In the genomic region with DNA sequence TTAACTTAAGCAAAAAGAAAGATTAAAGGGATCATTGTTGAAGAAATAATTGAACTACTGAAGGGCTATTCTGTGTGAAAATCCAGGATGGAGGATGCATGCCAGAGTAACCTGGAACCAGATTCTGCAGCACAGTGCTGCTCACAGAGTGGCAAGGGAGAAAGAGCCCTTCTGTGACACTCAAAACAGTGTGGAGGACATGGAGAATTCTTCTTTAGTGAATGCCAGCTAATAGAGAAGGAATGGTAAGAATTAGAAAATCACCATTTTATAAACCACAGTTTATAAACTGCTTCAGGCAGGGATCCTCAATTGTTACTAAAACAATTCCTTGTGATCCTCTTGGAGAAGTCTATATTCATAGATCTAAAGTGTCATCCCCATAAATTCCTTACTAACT, we compare ENCODE assay signal across 20 cellular contexts.
"Had no signal": no experiment of that assay in that cellular context is flagged by ENCODE, and none has a peak within 500 bp of the region (broad histone marks: within the 10 kb centered on the region; RNA-seq: fewer than 3 reads in every experiment).

No MANE protein-coding gene starts in this region.

- H3K4me1 ChIP-seq: esophagus squamous epithelium, gastrocnemius medialis, heart left ventricle, lower lobe of right lung, parathyroid adenoma, tibial artery, uterus had no signal

- H3K9ac ChIP-seq: parathyroid adenoma had no signal

- H3K4me3 ChIP-seq: esophagus squamous epithelium, gastrocnemius medialis, heart left ventricle, lower lobe of right lung, tibial artery, uterus had no signal

- H3K36me3 ChIP-seq: esophagus squamous epithelium, gastrocnemius medialis, heart left ventricle, lower lobe of right lung, tibial artery, uterus had no signal

- FAIRE-seq: endothelial cell of umbilical vein had no signal

- ATAC-seq: gastrocnemius medialis; heart left ventricle; naive thymus-derived CD8-positive, alpha-beta T cell; stimulated activated naive B cell treated with anti-CD40 and anti-IgM and Interleukin-4, amounts not matched to agents 10 μg/mL and 1 μg/mL and 100 μg/mL, for 72 hours had no signal

- DNase-seq: activated CD4-positive, alpha-beta T cell treated with anti-CD3 and anti-CD28 coated beads, Interleukin-2, amount 10 ng/mL, durations not matched to agents 24 days and 14 days; activated CD4-positive, CD25-positive, alpha-beta regulatory T cell; activated gamma-delta T cell treated with Interleukin-2 at 50 U/mL for 16 hours; activated naive CD8-positive, alpha-beta T cell treated with anti-CD3 and anti-CD28 coated beads for 36 hours; amygdala; cortex of kidney; effector CD4-positive, alpha-beta T cell; esophagus squamous epithelium; gastrocnemius medialis; heart left ventricle; immature natural killer cell; lower lobe of right lung; naive thymus-derived CD8-positive, alpha-beta T cell; stimulated activated CD4-positive, alpha-beta T cell treated with anti-CD3 and anti-CD28 coated beads, Interleukin-4, amount 100 ng/mL, for 1 hour; stimulated activated naive B cell treated with anti-CD40 and anti-IgM and Interleukin-4, amounts not matched to agents 10 μg/mL and 1 μg/mL and 100 μg/mL, for 72 hours; T-helper 2 cell; tibial artery; uterus had no signal

- H2AFZ ChIP-seq: parathyroid adenoma had no signal

- H3K27ac ChIP-seq: esophagus squamous epithelium, gastrocnemius medialis, heart left ventricle, lower lobe of right lung, parathyroid adenoma, tibial artery, uterus had no signal

- H3K9me3 ChIP-seq: esophagus squamous epithelium, gastrocnemius medialis, heart left ventricle, lower lobe of right lung, tibial artery, uterus had no signal

- H3K79me2 ChIP-seq: parathyroid adenoma had no signal

- H3K27me3 ChIP-seq: esophagus squamous epithelium, gastrocnemius medialis, heart left ventricle, tibial artery, uterus had no signal
